In the genomic region with DNA sequence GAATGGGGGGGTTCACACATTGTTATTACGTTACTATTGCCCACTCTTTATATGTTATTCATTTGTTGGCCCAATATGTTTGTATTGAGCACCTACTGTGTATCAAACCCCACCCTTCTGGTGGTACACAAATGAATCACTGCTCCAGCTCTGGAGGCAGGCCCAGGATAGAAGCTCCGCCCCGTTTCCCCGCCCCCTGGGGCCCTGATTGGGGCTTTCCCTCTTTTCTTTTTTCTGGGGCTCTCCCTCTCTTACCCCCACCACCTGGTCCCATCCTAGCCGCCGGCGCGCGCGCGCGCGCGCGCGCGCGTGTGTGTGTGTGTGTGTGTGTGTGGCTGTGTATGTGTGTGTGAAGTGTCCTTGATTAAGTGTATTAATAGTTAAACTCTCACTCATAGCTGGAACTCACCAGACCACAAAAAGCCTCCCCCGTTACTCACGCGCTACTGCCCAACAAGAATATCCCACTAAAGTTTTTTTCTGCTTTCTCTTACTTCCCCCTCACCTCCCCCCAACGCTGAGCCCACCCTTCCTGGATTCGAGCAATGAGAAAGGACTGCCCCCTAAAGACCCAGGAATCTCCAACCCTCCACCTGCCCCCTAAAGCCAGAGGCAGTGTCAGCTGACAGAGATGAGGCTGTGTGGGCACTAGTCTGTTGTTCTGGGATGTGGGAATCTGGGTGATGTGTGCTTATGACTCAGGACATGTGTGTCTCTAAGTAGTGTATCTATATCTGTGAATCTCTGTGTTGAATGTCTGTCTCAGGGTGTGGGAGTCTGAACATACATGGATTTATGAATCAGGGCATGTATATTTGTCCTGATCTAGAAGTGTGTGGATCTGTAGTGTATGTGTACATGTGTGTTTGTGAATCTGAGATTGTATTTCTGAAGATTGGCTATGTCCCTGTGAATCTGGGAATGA, we compare ENCODE assay signal across 8 cellular contexts.
DNase-seq lines count a peak whose midpoint lies in the region; ATAC-seq and TF ChIP-seq lines count a peak whose summit lies in the region.

No MANE protein-coding gene starts in this region.

- H3K9me3 Mint-ChIP-seq in nephron: no peaks in the 10 kb centered on the region

- intact Hi-C loops in tibial artery (cut with DNase I; ENCODE audit: low total_unique reads): no loop called here

- peak; percentile 44 for DNase-seq in stimulated activated CD4-positive, alpha-beta T cell treated with anti-CD3 and anti-CD28 coated beads, Interleukin-12 subunit alpha, Interleukin-12 subunit beta, amount 100 ng/mL, for 4 hours
- no peak for DNase-seq in stimulated activated CD4-positive, alpha-beta T cell treated with anti-CD3 and anti-CD28 coated beads, Interleukin-2, amount 100 ng/mL, for 48 hours
- no peak for DNase-seq in NT2/D1 (ENCODE audit: low read depth, low spot score)
- DNase-seq in activated gamma-delta T cell treated with anti-CD3 and anti-CD28 coated beads, Interleukin-2, amount 50 U/mL, for 16 hours (ENCODE audit: low read depth): peak; percentile 59
- peak; percentile 86 to 92 for DNase-seq in foreskin fibroblast
- peak; percentile 90 to 97 for DNase-seq in tibial artery

- H3K9me3 ChIP-seq in NT2/D1 (ENCODE audit: insufficient read depth, low read length): no peaks in the 10 kb centered on the region
- H3K9me3 ChIP-seq in tibial artery: no peaks in the 10 kb centered on the region

- H3K27ac ChIP-seq in tibial artery: peak overlapping the region; percentile 88 to 94

- peaks cover 4% of the 10 kb centered on the region for H3K36me3 Mint-ChIP-seq in nephron (ENCODE audit: low read depth)

- H3K9ac ChIP-seq in NT2/D1 (ENCODE audit: insufficient read length, low read depth): peak overlapping the region; percentile 17

- H3K36me3 ChIP-seq in NT2/D1 (ENCODE audit: insufficient read depth, insufficient read length, low read length) (peaks cover 12% of the 10 kb centered on the region), tibial artery (no peaks in the 10 kb centered on the region)

- no peak for TF ChIP-seq CTCF in foreskin fibroblast (IDR thresholded peaks at IDR 0.05; ENCODE audit: low read depth, low read length)
- TF ChIP-seq CTCF in nephron (IDR thresholded peaks at IDR 0.05; ENCODE audit: unreplicated experiment in 3 of 3): no peak
- no peak for TF ChIP-seq CTCF in tibial artery (IDR thresholded peaks at IDR 0.05)

- peaks cover 5% of the 10 kb centered on the region for H3K27me3 Mint-ChIP-seq in nephron (ENCODE audit: low read depth)

- H3K27me3 ChIP-seq in NT2/D1 (ENCODE audit: insufficient read depth, insufficient read length) (no peaks in the 10 kb centered on the region), tibial artery (no peaks in the 10 kb centered on the region)

- peaks cover 32% of the 10 kb centered on the region for H3K4me1 ChIP-seq in NT2/D1 (ENCODE audit: insufficient read depth, insufficient read length)
- H3K4me1 ChIP-seq in tibial artery: peaks cover 4 to 75% (median 70%) of the 10 kb centered on the region in 4 donors

- H3K4me3 ChIP-seq in NT2/D1 (ENCODE audit: insufficient read length, low read depth) (no peak overlapping the region), foreskin fibroblast (ENCODE audit: low read depth in 1 of 2, low read length in 2 of 2) (peak overlapping the region; percentile 71 to 77), tibial artery (peak overlapping the region; percentile 71 to 98)

- H3K4me1 Mint-ChIP-seq in nephron: peaks cover 57% of the 10 kb centered on the region

- ATAC-seq in HG02943 (IDR thresholded peaks at IDR 0.05; ENCODE audit: low read depth, unreplicated experiment): peak; percentile 35

- H3K4me3 Mint-ChIP-seq in nephron: peak overlapping the region; percentile 79 to 98 (median 83)

- peak overlapping the region; percentile 93 to 96 (median 95) for H3K27ac Mint-ChIP-seq in nephron

Comparison
In these comparisons a context has a peak if more than half of its experiments do, and no peak if none do; other contexts are left out.
1. DNase-seq: peak in stimulated activated CD4-positive, alpha-beta T cell treated with anti-CD3 and anti-CD28 coated beads, Interleukin-12 subunit alpha, Interleukin-12 subunit beta, amount 100 ng/mL, for 4 hours (single experiment), activated gamma-delta T cell treated with anti-CD3 and anti-CD28 coated beads, Interleukin-2, amount 50 U/mL, for 16 hours (single experiment), foreskin fibroblast (2 of 2) and tibial artery (2 of 2); none in stimulated activated CD4-positive, alpha-beta T cell treated with anti-CD3 and anti-CD28 coated beads, Interleukin-2, amount 100 ng/mL, for 48 hours (0 of 2) and NT2/D1 (single experiment).